Comparison of ENCODE assay signal across 1 cellular context in the genomic region with DNA sequence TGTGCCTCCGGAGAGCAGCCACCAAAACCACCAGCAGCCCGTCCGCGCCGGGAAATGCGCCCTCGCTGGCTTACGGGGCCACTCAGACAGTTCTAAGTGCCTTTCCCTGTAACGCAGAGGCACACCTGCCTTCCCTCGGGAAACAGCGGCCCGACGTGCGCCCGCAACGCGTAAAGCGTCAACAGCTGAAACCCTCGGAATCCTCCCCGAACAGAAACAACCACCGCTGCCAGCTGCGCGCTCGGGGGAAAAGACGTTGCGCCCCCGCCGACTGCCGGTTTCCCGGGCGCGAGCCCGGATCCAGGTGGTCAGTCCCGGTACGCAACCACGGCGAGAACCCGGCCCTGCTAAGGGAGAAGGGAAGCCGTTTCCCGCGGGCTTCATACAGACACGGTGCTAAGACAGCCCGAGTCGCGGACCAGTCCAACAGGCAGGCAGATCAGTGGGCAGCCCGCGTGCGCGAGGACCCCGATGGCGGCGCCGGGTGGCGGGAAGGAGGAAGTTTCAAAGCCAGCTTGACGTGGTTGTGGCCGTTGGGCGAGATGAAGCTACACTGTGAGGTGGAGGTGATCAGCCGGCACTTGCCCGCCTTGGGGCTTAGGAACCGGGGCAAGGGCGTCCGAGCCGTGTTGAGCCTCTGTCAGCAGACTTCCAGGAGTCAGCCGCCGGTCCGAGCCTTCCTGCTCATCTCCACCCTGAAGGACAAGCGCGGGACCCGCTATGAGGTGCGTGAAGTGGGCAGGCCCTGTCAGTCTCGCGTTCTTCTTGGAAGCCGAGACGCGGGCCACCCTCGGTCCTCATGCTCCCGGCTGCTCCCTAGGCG.
TF ChIP-seq lines count a peak whose summit lies in the region.

A gene with protein sequence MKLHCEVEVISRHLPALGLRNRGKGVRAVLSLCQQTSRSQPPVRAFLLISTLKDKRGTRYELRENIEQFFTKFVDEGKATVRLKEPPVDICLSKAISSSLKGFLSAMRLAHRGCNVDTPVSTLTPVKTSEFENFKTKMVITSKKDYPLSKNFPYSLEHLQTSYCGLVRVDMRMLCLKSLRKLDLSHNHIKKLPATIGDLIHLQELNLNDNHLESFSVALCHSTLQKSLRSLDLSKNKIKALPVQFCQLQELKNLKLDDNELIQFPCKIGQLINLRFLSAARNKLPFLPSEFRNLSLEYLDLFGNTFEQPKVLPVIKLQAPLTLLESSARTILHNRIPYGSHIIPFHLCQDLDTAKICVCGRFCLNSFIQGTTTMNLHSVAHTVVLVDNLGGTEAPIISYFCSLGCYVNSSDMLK (plus strand): TSS at position 462 of the 823 bp plus-strand sequence. CDS start 81 bp downstream, at position 543.

TF ChIP-seq in GM23338, 12 proteins besides CTCF, POLR2A, EP300 and RAD21 (continued from another document):
- TF ChIP-seq, protein P1, sequence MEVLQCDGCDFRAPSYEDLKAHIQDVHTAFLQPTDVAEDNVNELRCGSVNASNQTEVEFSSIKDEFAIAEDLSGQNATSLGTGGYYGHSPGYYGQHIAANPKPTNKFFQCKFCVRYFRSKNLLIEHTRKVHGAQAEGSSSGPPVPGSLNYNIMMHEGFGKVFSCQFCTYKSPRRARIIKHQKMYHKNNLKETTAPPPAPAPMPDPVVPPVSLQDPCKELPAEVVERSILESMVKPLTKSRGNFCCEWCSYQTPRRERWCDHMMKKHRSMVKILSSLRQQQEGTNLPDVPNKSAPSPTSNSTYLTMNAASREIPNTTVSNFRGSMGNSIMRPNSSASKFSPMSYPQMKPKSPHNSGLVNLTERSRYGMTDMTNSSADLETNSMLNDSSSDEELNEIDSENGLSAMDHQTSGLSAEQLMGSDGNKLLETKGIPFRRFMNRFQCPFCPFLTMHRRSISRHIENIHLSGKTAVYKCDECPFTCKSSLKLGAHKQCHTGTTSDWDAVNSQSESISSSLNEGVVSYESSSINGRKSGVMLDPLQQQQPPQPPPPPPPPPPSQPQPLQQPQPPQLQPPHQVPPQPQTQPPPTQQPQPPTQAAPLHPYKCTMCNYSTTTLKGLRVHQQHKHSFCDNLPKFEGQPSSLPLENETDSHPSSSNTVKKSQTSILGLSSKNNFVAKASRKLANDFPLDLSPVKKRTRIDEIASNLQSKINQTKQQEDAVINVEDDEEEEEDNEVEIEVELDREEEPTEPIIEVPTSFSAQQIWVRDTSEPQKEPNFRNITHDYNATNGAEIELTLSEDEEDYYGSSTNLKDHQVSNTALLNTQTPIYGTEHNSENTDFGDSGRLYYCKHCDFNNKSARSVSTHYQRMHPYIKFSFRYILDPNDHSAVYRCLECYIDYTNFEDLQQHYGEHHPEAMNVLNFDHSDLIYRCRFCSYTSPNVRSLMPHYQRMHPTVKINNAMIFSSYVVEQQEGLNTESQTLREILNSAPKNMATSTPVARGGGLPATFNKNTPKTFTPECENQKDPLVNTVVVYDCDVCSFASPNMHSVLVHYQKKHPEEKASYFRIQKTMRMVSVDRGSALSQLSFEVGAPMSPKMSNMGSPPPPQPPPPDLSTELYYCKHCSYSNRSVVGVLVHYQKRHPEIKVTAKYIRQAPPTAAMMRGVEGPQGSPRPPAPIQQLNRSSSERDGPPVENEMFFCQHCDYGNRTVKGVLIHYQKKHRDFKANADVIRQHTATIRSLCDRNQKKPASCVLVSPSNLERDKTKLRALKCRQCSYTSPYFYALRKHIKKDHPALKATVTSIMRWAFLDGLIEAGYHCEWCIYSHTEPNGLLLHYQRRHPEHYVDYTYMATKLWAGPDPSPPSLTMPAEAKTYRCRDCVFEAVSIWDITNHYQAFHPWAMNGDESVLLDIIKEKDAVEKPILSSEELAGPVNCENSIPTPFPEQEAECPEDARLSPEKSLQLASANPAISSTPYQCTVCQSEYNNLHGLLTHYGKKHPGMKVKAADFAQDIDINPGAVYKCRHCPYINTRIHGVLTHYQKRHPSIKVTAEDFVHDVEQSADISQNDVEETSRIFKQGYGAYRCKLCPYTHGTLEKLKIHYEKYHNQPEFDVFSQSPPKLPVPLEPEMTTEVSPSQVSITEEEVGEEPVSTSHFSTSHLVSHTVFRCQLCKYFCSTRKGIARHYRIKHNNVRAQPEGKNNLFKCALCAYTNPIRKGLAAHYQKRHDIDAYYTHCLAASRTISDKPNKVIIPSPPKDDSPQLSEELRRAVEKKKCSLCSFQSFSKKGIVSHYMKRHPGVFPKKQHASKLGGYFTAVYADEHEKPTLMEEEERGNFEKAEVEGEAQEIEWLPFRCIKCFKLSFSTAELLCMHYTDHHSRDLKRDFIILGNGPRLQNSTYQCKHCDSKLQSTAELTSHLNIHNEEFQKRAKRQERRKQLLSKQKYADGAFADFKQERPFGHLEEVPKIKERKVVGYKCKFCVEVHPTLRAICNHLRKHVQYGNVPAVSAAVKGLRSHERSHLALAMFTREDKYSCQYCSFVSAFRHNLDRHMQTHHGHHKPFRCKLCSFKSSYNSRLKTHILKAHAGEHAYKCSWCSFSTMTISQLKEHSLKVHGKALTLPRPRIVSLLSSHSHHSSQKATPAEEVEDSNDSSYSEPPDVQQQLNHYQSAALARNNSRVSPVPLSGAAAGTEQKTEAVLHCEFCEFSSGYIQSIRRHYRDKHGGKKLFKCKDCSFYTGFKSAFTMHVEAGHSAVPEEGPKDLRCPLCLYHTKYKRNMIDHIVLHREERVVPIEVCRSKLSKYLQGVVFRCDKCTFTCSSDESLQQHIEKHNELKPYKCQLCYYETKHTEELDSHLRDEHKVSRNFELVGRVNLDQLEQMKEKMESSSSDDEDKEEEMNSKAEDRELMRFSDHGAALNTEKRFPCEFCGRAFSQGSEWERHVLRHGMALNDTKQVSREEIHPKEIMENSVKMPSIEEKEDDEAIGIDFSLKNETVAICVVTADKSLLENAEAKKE (CRISPR knock-in tag; IDR thresholded peaks at IDR 0.05): no peak
- TF ChIP-seq, protein P2, sequence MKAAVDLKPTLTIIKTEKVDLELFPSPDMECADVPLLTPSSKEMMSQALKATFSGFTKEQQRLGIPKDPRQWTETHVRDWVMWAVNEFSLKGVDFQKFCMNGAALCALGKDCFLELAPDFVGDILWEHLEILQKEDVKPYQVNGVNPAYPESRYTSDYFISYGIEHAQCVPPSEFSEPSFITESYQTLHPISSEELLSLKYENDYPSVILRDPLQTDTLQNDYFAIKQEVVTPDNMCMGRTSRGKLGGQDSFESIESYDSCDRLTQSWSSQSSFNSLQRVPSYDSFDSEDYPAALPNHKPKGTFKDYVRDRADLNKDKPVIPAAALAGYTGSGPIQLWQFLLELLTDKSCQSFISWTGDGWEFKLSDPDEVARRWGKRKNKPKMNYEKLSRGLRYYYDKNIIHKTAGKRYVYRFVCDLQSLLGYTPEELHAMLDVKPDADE (IDR thresholded peaks at IDR 0.05): peak; percentile 61
